Comparison of ENCODE assay signal across 32 cellular contexts in the genomic region with DNA sequence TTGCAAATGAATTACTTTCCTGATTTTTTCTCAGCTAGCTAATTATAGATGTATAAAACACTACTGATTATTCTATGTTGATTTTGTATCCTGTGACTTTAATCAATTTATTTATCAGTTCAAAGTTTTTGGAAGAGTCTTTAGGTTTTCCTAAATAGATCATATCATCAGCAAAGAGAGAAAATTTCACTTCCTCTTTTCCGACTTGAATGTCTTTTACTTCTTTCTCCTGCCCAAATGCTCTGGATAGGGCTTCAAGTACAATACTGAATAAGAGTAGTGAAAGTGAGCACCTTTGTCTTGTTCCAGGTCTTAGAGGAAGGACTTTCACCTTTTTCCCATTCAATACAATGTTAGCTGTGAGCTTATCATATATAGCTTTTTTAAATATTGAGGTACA.
"Had no signal": no experiment of that assay in that cellular context is flagged by ENCODE, and none has a peak within 500 bp of the region (broad histone marks: within the 10 kb centered on the region; RNA-seq: fewer than 3 reads in every experiment).

No MANE protein-coding gene starts in this region.

- DNase-seq: activated CD4-positive, alpha-beta T cell treated with anti-CD3 and anti-CD28 coated beads for 48 hours; activated CD4-positive, alpha-beta T cell treated with anti-CD3 and anti-CD28 coated beads, Interleukin-2, amount 50 U/mL, for 48 hours; activated CD8-positive, alpha-beta memory T cell treated with anti-CD3 and anti-CD28 coated beads, Interleukin-2, amount 50 U/mL, for 4 hours; activated effector memory CD4-positive, alpha-beta T cell treated with anti-CD3 and anti-CD28 coated beads, Interleukin-2, amount 50 U/mL, for 16 hours; activated naive CD4-positive, alpha-beta T cell treated with anti-CD3 and anti-CD28 coated beads for 36 hours; activated naive CD8-positive, alpha-beta T cell treated with anti-CD3 and anti-CD28 coated beads for 36 hours; activated T-cell treated with anti-CD3 and anti-CD28 coated beads, Interleukin-2, amount 50 U/mL, for 1 hour; adrenal gland; aorta; body of pancreas; dermis blood vessel endothelial cell; effector CD4-positive, alpha-beta T cell; esophagus squamous epithelium; foreskin melanocyte; left lung; lower lobe of right lung; mesenchymal stem cell; naive thymus-derived CD8-positive, alpha-beta T cell; nucleus accumbens; pancreas; retina; stimulated activated CD4-positive, alpha-beta T cell treated with anti-CD3 and anti-CD28 coated beads, Interleukin-12 subunit alpha, Interleukin-12 subunit beta, amount 100 ng/mL, for 4 hours; stimulated activated CD4-positive, alpha-beta T cell treated with anti-CD3 and anti-CD28 coated beads, Interleukin-4, amount 100 ng/mL, for 1 hour; stimulated activated naive CD8-positive, alpha-beta T cell treated with anti-CD3 and anti-CD28 coated beads, Interleukin-15, Interleukin-2, amounts not matched to agents 100 U/mL and 50 U/mL, for 24 hours; trophoblast cell; WERI-Rb-1 had no signal

- FAIRE-seq: colon, endometrium, islet of Langerhans, pancreas, urothelium cell line had no signal

- ATAC-seq: activated CD4-positive, CD25-positive, alpha-beta regulatory T cell treated with anti-CD3 and anti-CD28 coated beads, Interleukin-2, amount 50 U/mL, for 24 hours; body of pancreas; left lung; lower lobe of right lung; naive thymus-derived CD8-positive, alpha-beta T cell; pancreas; sciatic nerve; stimulated activated naive CD8-positive, alpha-beta T cell treated with anti-CD3 and anti-CD28 coated beads, Interleukin-15, Interleukin-2, amounts not matched to agents 100 U/mL and 50 U/mL, for 24 hours had no signal
